12 cellular contexts compared by ENCODE assay signal in genomic region chr19:43430142-43430710, GRCh38. TPM values are rescaled to one million over a fixed set of nuclear protein-coding genes. Genes with fewer than 3 reads are reported as not detected.
A peak's percentile ranks its signal among the peaks of the same experiment; 100 is the strongest.
DNase-seq lines count a peak whose midpoint lies in the region; ATAC-seq, FAIRE-seq and TF ChIP-seq lines count a peak whose summit lies in the region.
"Had no signal": no experiment of that assay in that cellular context is flagged by ENCODE, and none has a peak within 500 bp of the region (broad histone marks: within the 10 kb centered on the region; RNA-seq: fewer than 3 reads in every experiment).

No MANE protein-coding gene starts in this region.

- peaks cover 4% of the 10 kb centered on the region for H3K4me1 ChIP-seq in astrocyte (ENCODE audit: insufficient read depth, low read length)

- CTCF ChIA-PET in activated CD4-positive, alpha-beta T cell treated with anti-CD3 and anti-CD28 coated beads, Interleukin-2, amount 10 ng/mL, durations not matched to agents 7 days and 5 days (lab: Charles Lee): interaction anchor here (2.6 kb wide), 1 partner anchor 17 kb away, joined by 12 read pairs; no protein-coding TSS in a partner anchor

- TF ChIP-seq CTCF in astrocyte (IDR thresholded peaks at IDR 0.05; ENCODE audit: insufficient read depth, low read depth, low read length): no peak
- TF ChIP-seq CTCF in neural crest cell (conservative IDR thresholded peaks at IDR 0.05): peak; percentile 30

- ATAC-seq in HG03135 (IDR thresholded peaks at IDR 0.05; ENCODE audit: unreplicated experiment) (peak; percentile 60), HG03460 (IDR thresholded peaks at IDR 0.05; ENCODE audit: unreplicated experiment) (no peak)

- peaks cover 46% of the 10 kb centered on the region for H3K4me1 Mint-ChIP-seq in activated CD4-positive, alpha-beta T cell treated with anti-CD3 and anti-CD28 coated beads, Interleukin-2, amount 10 ng/mL, durations not matched to agents 7 days and 5 days
- H3K4me1 Mint-ChIP-seq in astrocyte (ENCODE audit: low read depth, unreplicated experiment) (no peaks in the 10 kb centered on the region), neural crest cell (no peaks in the 10 kb centered on the region)

- POLR2A ChIA-PET in activated CD4-positive, alpha-beta T cell treated with anti-CD3 and anti-CD28 coated beads, Interleukin-2, amount 10 ng/mL, durations not matched to agents 7 days and 5 days (lab: Charles Lee): no interaction called here

- H3K79me2 ChIP-seq in astrocyte (ENCODE audit: insufficient read depth, low read length): no peaks in the 10 kb centered on the region

- H3K9ac ChIP-seq in astrocyte (ENCODE audit: low read length): no peak overlapping the region

- no peaks in the 10 kb centered on the region for H3K36me3 Mint-ChIP-seq in activated CD4-positive, alpha-beta T cell treated with anti-CD3 and anti-CD28 coated beads, Interleukin-2, amount 10 ng/mL, durations not matched to agents 7 days and 5 days (ENCODE audit: low read depth)
- no peaks in the 10 kb centered on the region for H3K36me3 Mint-ChIP-seq in astrocyte (ENCODE audit: low read depth, unreplicated experiment)
- no peaks in the 10 kb centered on the region for H3K36me3 Mint-ChIP-seq in neural crest cell (ENCODE audit: low read depth)

- H3K9me3 Mint-ChIP-seq in activated CD4-positive, alpha-beta T cell treated with anti-CD3 and anti-CD28 coated beads, Interleukin-2, amount 10 ng/mL, durations not matched to agents 7 days and 5 days: no peaks in the 10 kb centered on the region
- no peaks in the 10 kb centered on the region for H3K9me3 Mint-ChIP-seq in astrocyte (ENCODE audit: unreplicated experiment)
- no peaks in the 10 kb centered on the region for H3K9me3 Mint-ChIP-seq in neural crest cell

- H3K27me3 ChIP-seq in astrocyte (ENCODE audit: insufficient read depth, low read length): no peaks in the 10 kb centered on the region

- no peak overlapping the region for H2AFZ ChIP-seq in astrocyte (ENCODE audit: low read depth, low read length)

- H4K20me1 ChIP-seq in astrocyte (ENCODE audit: insufficient read depth, low read length): no peaks in the 10 kb centered on the region

- FAIRE-seq in astrocyte (lab: Jason Lieb, UNC): no peak

- no peak overlapping the region for H3K4me3 ChIP-seq in astrocyte (ENCODE audit: insufficient read depth, low read depth, low read length)

- peak; percentile 50 for DNase-seq in activated CD4-positive, alpha-beta T cell treated with anti-CD3 and anti-CD28 coated beads, Interleukin-2, amount 10 ng/mL, durations not matched to agents 7 days and 5 days
- DNase-seq in activated CD4-positive, alpha-beta T cell treated with anti-CD3 and anti-CD28 coated beads, Interleukin-2, amount 50 U/mL, for 48 hours: no peak
- DNase-seq in astrocyte (ENCODE audit: low read depth) (no peak), neural crest cell (ENCODE audit: low read depth, low spot score) (no peak), NCI-H146 (lab: John Stamatoyannopoulos, UW) (no peak), AG08396 (ENCODE audit: low spot score) (no peak)
- DNase-seq: activated CD8-positive, alpha-beta memory T cell treated with anti-CD3 and anti-CD28 coated beads, Interleukin-2, amount 50 U/mL, for 4 hours; NCI-H1105; occipital lobe; SHP77 treated with DMSO at 0.1 percent for 48 hours had no signal

- H3K4me3 Mint-ChIP-seq in activated CD4-positive, alpha-beta T cell treated with anti-CD3 and anti-CD28 coated beads, Interleukin-2, amount 10 ng/mL, durations not matched to agents 7 days and 5 days: no peak overlapping the region
- H3K4me3 Mint-ChIP-seq in astrocyte (ENCODE audit: unreplicated experiment) (no peak overlapping the region), neural crest cell (no peak overlapping the region)

- no peaks in the 10 kb centered on the region for H3K36me3 ChIP-seq in astrocyte (ENCODE audit: insufficient read depth, low read length)

- H3K27me3 Mint-ChIP-seq in activated CD4-positive, alpha-beta T cell treated with anti-CD3 and anti-CD28 coated beads, Interleukin-2, amount 10 ng/mL, durations not matched to agents 7 days and 5 days: no peaks in the 10 kb centered on the region
- H3K27me3 Mint-ChIP-seq in astrocyte (ENCODE audit: low read depth, unreplicated experiment) (peaks cover 2% of the 10 kb centered on the region), neural crest cell (ENCODE audit: low read depth) (peaks cover 17% of the 10 kb centered on the region)

- no peak overlapping the region for H3K4me2 ChIP-seq in astrocyte (ENCODE audit: low read length)

- no peaks in the 10 kb centered on the region for H3K9me3 ChIP-seq in astrocyte (ENCODE audit: insufficient read depth, low read depth, low read length)

- peak overlapping the region; percentile 88 for H3K27ac Mint-ChIP-seq in activated CD4-positive, alpha-beta T cell treated with anti-CD3 and anti-CD28 coated beads, Interleukin-2, amount 10 ng/mL, durations not matched to agents 7 days and 5 days
- H3K27ac Mint-ChIP-seq in astrocyte (ENCODE audit: unreplicated experiment) (peak overlapping the region; percentile 47), neural crest cell (ENCODE audit: unreplicated experiment) (no peak overlapping the region)

- H3K27ac ChIP-seq in astrocyte (ENCODE audit: low read depth, low read length): no peak overlapping the region

RNA-seq across cellular contexts. Expression of gene TEX101, which starts 15.5 kb away (rescaled TPM):
- total RNA-seq in activated CD4-positive, alpha-beta T cell treated with anti-CD3 and anti-CD28 coated beads, Interleukin-2, amount 10 ng/mL, durations not matched to agents 7 days and 5 days: not detected
- total RNA-seq in astrocyte (not detected in 2 replicates), neural crest cell (not detected in 2 replicates)
- total RNA-seq: occipital lobe had no signal

RNA-seq across cellular contexts. Expression of gene LYPD3, which starts 35.2 kb away (rescaled TPM):
- total RNA-seq in activated CD4-positive, alpha-beta T cell treated with anti-CD3 and anti-CD28 coated beads, Interleukin-2, amount 10 ng/mL, durations not matched to agents 7 days and 5 days: under 1 TPM; 0.73 to 0.84 TPM
- total RNA-seq in astrocyte (0.22 and 0.54 TPM in 2 replicates), neural crest cell (0.50 and 0.89 TPM in 2 replicates)
- total RNA-seq: occipital lobe had no signal
